14 cellular contexts compared by ENCODE assay signal in genomic region chr11:134008593-134008992, GRCh38. TPM values are rescaled to one million over a fixed set of nuclear protein-coding genes. Genes with fewer than 3 reads are reported as not detected.
DNase-seq lines count a peak whose midpoint lies in the region; ATAC-seq, FAIRE-seq and TF ChIP-seq lines count a peak whose summit lies in the region.
"Had no signal": no experiment of that assay in that cellular context is flagged by ENCODE, and none has a peak within 500 bp of the region (broad histone marks: within the 10 kb centered on the region; RNA-seq: fewer than 3 reads in every experiment).

No MANE protein-coding gene starts in this region.

- no peaks in the 10 kb centered on the region for H3K9me3 ChIP-seq in BLaER1 treated with 17β-estradiol and CSF1 and Interleukin-3, amounts not matched to agents 10 nM and 100 nM (replicated peaks in 1 of 11)
- H3K9me3 ChIP-seq in gastroesophageal sphincter = no peaks in the 10 kb centered on the region
- H3K9me3 ChIP-seq: prostate gland had no signal

- no peak for FAIRE-seq in frontal cortex (lab: Jason Lieb, UNC)

- no peak overlapping the region for H3K27ac ChIP-seq in BLaER1 treated with 17β-estradiol and CSF1 and Interleukin-3, amounts not matched to agents 10 nM and 100 nM
- no peak overlapping the region for H3K27ac ChIP-seq in gastroesophageal sphincter
- H3K27ac ChIP-seq: prostate gland had no signal

- no peak for DNase-seq in activated T-cell treated with anti-CD3 and anti-CD28 coated beads, Interleukin-2, amount 50 U/mL, for 24 hours
- DNase-seq in frontal cortex (ENCODE audit: low spot score in 2 of 2) = no peak
- no peak for DNase-seq in NCI-H226
- no peak for DNase-seq in DMS 273 treated with DMSO at 0.1 percent for 48 hours (lab: John Stamatoyannopoulos, UW)
- DNase-seq: activated naive CD8-positive, alpha-beta T cell treated with anti-CD3 and anti-CD28 coated beads for 36 hours; DMS79; immature natural killer cell; NCI-H446; stimulated activated CD4-positive, alpha-beta T cell treated with anti-CD3 and anti-CD28 coated beads, Interleukin-1b, Interleukin-23, amount 100 ng/mL, for 48 hours had no signal

- no peaks in the 10 kb centered on the region for H4K20me1 ChIP-seq in BLaER1 treated with 17β-estradiol and CSF1 and Interleukin-3, amounts not matched to agents 10 nM and 100 nM

- ATAC-seq in GM19397 (IDR thresholded peaks at IDR 0.05; ENCODE audit: unreplicated experiment) (peak; percentile 71), HG03469 (IDR thresholded peaks at IDR 0.05; ENCODE audit: unreplicated experiment) (peak; percentile 86), gastroesophageal sphincter (peak; percentile 40)

- no peaks in the 10 kb centered on the region for H3K9me3 Mint-ChIP-seq in activated T-cell treated with anti-CD3 and anti-CD28 coated beads, Interleukin-2, amount 50 U/mL, for 24 hours
- H3K9me3 Mint-ChIP-seq: activated naive CD8-positive, alpha-beta T cell treated with anti-CD3 and anti-CD28 coated beads for 36 hours; immature natural killer cell had no signal

- WGBS in gastroesophageal sphincter (ENCODE audit: low coverage in 1 of 2), 2 donors = 20% methylated on average over 1 of the region's 4 CpGs; no CpG with 5 or more reads in 1 of the 2 donors

- no peak for TF ChIP-seq CTCF in gastroesophageal sphincter (IDR thresholded peaks at IDR 0.05)

- no peaks in the 10 kb centered on the region for H3K4me1 Mint-ChIP-seq in activated T-cell treated with anti-CD3 and anti-CD28 coated beads, Interleukin-2, amount 50 U/mL, for 24 hours (ENCODE audit: low read depth)
- H3K4me1 Mint-ChIP-seq: activated naive CD8-positive, alpha-beta T cell treated with anti-CD3 and anti-CD28 coated beads for 36 hours; immature natural killer cell had no signal

- H3K27ac Mint-ChIP-seq in activated T-cell treated with anti-CD3 and anti-CD28 coated beads, Interleukin-2, amount 50 U/mL, for 24 hours = no peak overlapping the region
- H3K27ac Mint-ChIP-seq: activated naive CD8-positive, alpha-beta T cell treated with anti-CD3 and anti-CD28 coated beads for 36 hours; immature natural killer cell had no signal

- H3K4me3 ChIP-seq in BLaER1 treated with 17β-estradiol and CSF1 and Interleukin-3, amounts not matched to agents 10 nM and 100 nM = no peak overlapping the region
- H3K4me3 ChIP-seq in gastroesophageal sphincter = no peak overlapping the region
- H3K4me3 ChIP-seq: prostate gland had no signal

- no peaks in the 10 kb centered on the region for H3K36me3 ChIP-seq in BLaER1 treated with 17β-estradiol and CSF1 and Interleukin-3, amounts not matched to agents 10 nM and 100 nM
- no peaks in the 10 kb centered on the region for H3K36me3 ChIP-seq in gastroesophageal sphincter
- H3K36me3 ChIP-seq: prostate gland had no signal

- no peak overlapping the region for H3K9ac ChIP-seq in BLaER1 treated with 17β-estradiol and CSF1 and Interleukin-3, amounts not matched to agents 10 nM and 100 nM

- no peak overlapping the region for H3K4me3 Mint-ChIP-seq in activated T-cell treated with anti-CD3 and anti-CD28 coated beads, Interleukin-2, amount 50 U/mL, for 24 hours
- H3K4me3 Mint-ChIP-seq: activated naive CD8-positive, alpha-beta T cell treated with anti-CD3 and anti-CD28 coated beads for 36 hours; immature natural killer cell had no signal

- no peaks in the 10 kb centered on the region for H3K36me3 Mint-ChIP-seq in activated T-cell treated with anti-CD3 and anti-CD28 coated beads, Interleukin-2, amount 50 U/mL, for 24 hours (ENCODE audit: low read depth)
- H3K36me3 Mint-ChIP-seq: activated naive CD8-positive, alpha-beta T cell treated with anti-CD3 and anti-CD28 coated beads for 36 hours; immature natural killer cell had no signal

- H3K27me3 Mint-ChIP-seq in activated T-cell treated with anti-CD3 and anti-CD28 coated beads, Interleukin-2, amount 50 U/mL, for 24 hours = peaks cover 16% of the 10 kb centered on the region
- H3K27me3 Mint-ChIP-seq: activated naive CD8-positive, alpha-beta T cell treated with anti-CD3 and anti-CD28 coated beads for 36 hours had no signal

- peaks cover 0 to 11% (median 6%) of the 10 kb centered on the region in 10 experiments; a peak in 9 of 20 replicates for H3K4me1 ChIP-seq in BLaER1 treated with 17β-estradiol and CSF1 and Interleukin-3, amounts not matched to agents 10 nM and 100 nM
- peaks cover 0 to 16% (median 11%) of the 10 kb centered on the region in 3 donors for H3K4me1 ChIP-seq in gastroesophageal sphincter
- H3K4me1 ChIP-seq: prostate gland had no signal

- TF ChIP-seq POLR2A in gastroesophageal sphincter (IDR thresholded peaks at IDR 0.05) = no peak

- peak overlapping the region in 7 of 11 experiments; percentile 5 to 38 (median 22); a peak in 8 of 22 replicates for H3K4me2 ChIP-seq in BLaER1 treated with 17β-estradiol and CSF1 and Interleukin-3, amounts not matched to agents 10 nM and 100 nM

- no peaks in the 10 kb centered on the region for H3K27me3 ChIP-seq in BLaER1 treated with 17β-estradiol and CSF1 and Interleukin-3, amounts not matched to agents 10 nM and 100 nM
- no peaks in the 10 kb centered on the region for H3K27me3 ChIP-seq in gastroesophageal sphincter

- TF ChIP-seq EP300 in gastroesophageal sphincter (IDR thresholded peaks at IDR 0.05) = no peak

RNA-seq across cellular contexts. Expression of gene IGSF9B, which starts 51.8 kb away (rescaled TPM):
- 100 to 1,000 TPM in 1 of 4 donors, 10 to 100 TPM in 3; 24.1 to 120 (median 43.3) TPM for total RNA-seq in gastroesophageal sphincter
- total RNA-seq in frontal cortex = 6.9 TPM
